Comparison of ENCODE assay signal across 17 cellular contexts in the genomic region with DNA sequence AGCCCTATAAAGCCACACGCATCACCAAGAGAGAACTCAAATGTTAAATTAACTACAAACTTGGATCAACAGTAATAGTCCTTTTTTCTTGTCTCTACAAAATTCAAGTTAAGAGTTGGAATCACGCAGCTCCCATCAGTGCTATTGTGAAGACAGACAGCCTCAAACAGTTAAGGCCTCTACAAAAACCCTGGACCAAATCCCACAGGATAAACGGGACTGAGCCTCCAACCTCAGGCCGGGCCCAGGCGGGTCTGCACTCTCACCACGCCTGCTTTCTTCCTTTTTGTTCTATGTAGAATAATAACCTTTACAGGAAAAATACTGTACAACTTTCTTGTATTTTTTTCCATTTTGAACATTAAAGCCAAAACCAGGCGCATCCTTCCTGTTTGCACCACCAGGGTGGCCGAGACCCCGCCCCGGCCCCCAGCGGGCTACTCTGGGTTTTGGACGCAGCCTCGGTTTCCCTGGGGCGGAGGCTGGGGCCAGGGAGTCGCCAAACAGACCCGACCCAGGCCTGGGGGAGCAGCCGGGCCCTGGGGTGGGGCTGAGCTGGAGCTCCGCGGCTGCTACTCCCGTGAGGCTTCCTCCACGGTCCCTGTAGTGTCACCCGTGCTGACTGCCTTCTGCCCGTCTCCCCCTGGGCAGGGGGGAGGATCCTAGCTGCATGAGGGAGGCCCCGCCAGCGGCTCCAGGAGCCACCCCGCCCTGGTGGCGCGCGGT.
A peak's percentile ranks its signal among the peaks of the same experiment; 100 is the strongest.
DNase-seq lines count a peak whose midpoint lies in the region; ATAC-seq and TF ChIP-seq lines count a peak whose summit lies in the region.
"Had no signal": no experiment of that assay in that cellular context is flagged by ENCODE, and none has a peak within 500 bp of the region (broad histone marks: within the 10 kb centered on the region; RNA-seq: fewer than 3 reads in every experiment).

No MANE protein-coding gene starts in this region.

- H3K4me3 Mint-ChIP-seq in natural killer cell, result no peak overlapping the region
- H3K4me3 Mint-ChIP-seq in natural killer cell treated with Interleukin-12 subunit alpha and Interleukin-12 subunit beta and Interleukin-15 and Interleukin-18, amount 100 ng/mL, for 72 hours, result no peak overlapping the region
- no peak overlapping the region for H3K4me3 Mint-ChIP-seq in neural progenitor cell
- no peak overlapping the region for H3K4me3 Mint-ChIP-seq in HFFc6
- H3K4me3 Mint-ChIP-seq: brain had no signal

- peaks cover 5% of the 10 kb centered on the region for H3K4me1 ChIP-seq in effector memory CD4-positive, alpha-beta T cell (ENCODE audit: control insufficient read depth, insufficient read depth, low read length, poor library complexity, severe bottlenecking)
- H3K4me1 ChIP-seq in neural progenitor cell (peaks cover 11% of the 10 kb centered on the region), vagina (peaks cover 57% of the 10 kb centered on the region)
- H3K4me1 ChIP-seq: parathyroid adenoma had no signal

- intact Hi-C loops in natural killer cell (cut with micrococcal nuclease), result loop anchor here (1.0 kb wide), 1 partner anchor 131 kb away; no protein-coding TSS in a partner anchor
- intact Hi-C loops in vagina (cut with DNase I), result no loop called here

- no peak for TF ChIP-seq POLR2A in vagina (IDR thresholded peaks at IDR 0.05)

- H3F3A ChIP-seq in neural progenitor cell (ENCODE audit: low read depth), result peaks cover 19% of the 10 kb centered on the region

- ATAC-seq in natural killer cell, result peak in 2 of 3 donors; percentile 58 to 65
- no peak for ATAC-seq in natural killer cell treated with Interleukin-12 subunit alpha and Interleukin-12 subunit beta and Interleukin-15 and Interleukin-18, amount 100 ng/mL, for 72 hours
- ATAC-seq in HG03457 (IDR thresholded peaks at IDR 0.05; ENCODE audit: unreplicated experiment), result no peak
- ATAC-seq in GM18907 (IDR thresholded peaks at IDR 0.05; ENCODE audit: unreplicated experiment), result no peak
- ATAC-seq: esophagus mucosa, HCT116 had no signal

- H3K27ac ChIP-seq in effector memory CD4-positive, alpha-beta T cell (ENCODE audit: insufficient read depth, low read length, poor library complexity, severe bottlenecking), result no peak overlapping the region
- H3K27ac ChIP-seq in neural progenitor cell (no peak overlapping the region), vagina (peak overlapping the region; percentile 74)
- H3K27ac ChIP-seq: parathyroid adenoma had no signal

- H3K27me3 Mint-ChIP-seq in natural killer cell (ENCODE audit: low read depth in 2 of 2) (no peaks in the 10 kb centered on the region), neural progenitor cell (ENCODE audit: insufficient read depth, low read depth) (peaks cover 23% of the 10 kb centered on the region), HFFc6 (ENCODE audit: insufficient read depth) (peaks cover 2% of the 10 kb centered on the region)
- no peaks in the 10 kb centered on the region for H3K27me3 Mint-ChIP-seq in natural killer cell treated with Interleukin-12 subunit alpha and Interleukin-12 subunit beta and Interleukin-15 and Interleukin-18, amount 100 ng/mL, for 72 hours

- H3K36me3 Mint-ChIP-seq in natural killer cell (no peaks in the 10 kb centered on the region), neural progenitor cell (peaks cover 7% of the 10 kb centered on the region), HFFc6 (ENCODE audit: low read depth) (no peaks in the 10 kb centered on the region)
- no peaks in the 10 kb centered on the region for H3K36me3 Mint-ChIP-seq in natural killer cell treated with Interleukin-12 subunit alpha and Interleukin-12 subunit beta and Interleukin-15 and Interleukin-18, amount 100 ng/mL, for 72 hours
- H3K36me3 Mint-ChIP-seq: brain had no signal

- no peak for DNase-seq in natural killer cell
- no peak for DNase-seq in natural killer cell treated with Interleukin-12 subunit alpha and Interleukin-12 subunit beta and Interleukin-15 and Interleukin-18, amount 100 ng/mL, for 72 hours (ENCODE audit: low spot score)
- DNase-seq in effector memory CD4-positive, alpha-beta T cell, result no peak
- no peak for DNase-seq in neural progenitor cell (ENCODE audit: low spot score)
- DNase-seq in vagina (ENCODE audit: extremely low spot score in 2 of 2), result no peak
- DNase-seq in HFFc6, result no peak
- DNase-seq: activated CD8-positive, alpha-beta memory T cell treated with anti-CD3 and anti-CD28 coated beads, Interleukin-2, amount 50 U/mL, for 4 hours; Peyer's patch; stimulated activated CD4-positive, alpha-beta T cell treated with anti-CD3 and anti-CD28 coated beads, Interleukin-4, amount 100 ng/mL, for 4 hours; substantia nigra had no signal

- no peaks in the 10 kb centered on the region for H3K9me3 ChIP-seq in effector memory CD4-positive, alpha-beta T cell (ENCODE audit: control insufficient read depth, low read length)
- no peaks in the 10 kb centered on the region for H3K9me3 ChIP-seq in neural progenitor cell (ENCODE audit: low read depth)
- H3K9me3 ChIP-seq in vagina, result no peaks in the 10 kb centered on the region
- H3K9me3 ChIP-seq: Peyer's patch had no signal

- H2AFZ ChIP-seq in neural progenitor cell (replicated peaks), result peak overlapping the region; percentile 50
- H2AFZ ChIP-seq: parathyroid adenoma had no signal

- no peak overlapping the region for H3K9ac ChIP-seq in neural progenitor cell
- H3K9ac ChIP-seq: parathyroid adenoma had no signal

- H3K27me3 ChIP-seq in effector memory CD4-positive, alpha-beta T cell (replicated peaks; ENCODE audit: control insufficient read depth, insufficient read depth, low read length, poor library complexity, severe bottlenecking), result no peaks in the 10 kb centered on the region
- H3K27me3 ChIP-seq in neural progenitor cell, result peaks cover 41% of the 10 kb centered on the region
- peaks cover 4% of the 10 kb centered on the region for H3K27me3 ChIP-seq in vagina
- H3K27me3 ChIP-seq: Peyer's patch had no signal

- no peak for TF ChIP-seq CTCF in natural killer cell (IDR thresholded peaks at IDR 0.05)
- peak; percentile 8 for TF ChIP-seq CTCF in neural progenitor cell (IDR thresholded peaks at IDR 0.05)
- no peak for TF ChIP-seq CTCF in vagina (IDR thresholded peaks at IDR 0.05)
- no peak for TF ChIP-seq CTCF in HFFc6 (IDR thresholded peaks at IDR 0.05)

- no peaks in the 10 kb centered on the region for H3K79me2 ChIP-seq in neural progenitor cell (ENCODE audit: low read depth)
- H3K79me2 ChIP-seq: parathyroid adenoma had no signal

- H4K20me1 ChIP-seq in neural progenitor cell (ENCODE audit: low read depth), result peaks cover 35% of the 10 kb centered on the region

- peak overlapping the region; percentile 85 for H3K4me2 ChIP-seq in neural progenitor cell

- H3K27ac Mint-ChIP-seq in natural killer cell (no peak overlapping the region), neural progenitor cell (no peak overlapping the region), HFFc6 (no peak overlapping the region)
- no peak overlapping the region for H3K27ac Mint-ChIP-seq in natural killer cell treated with Interleukin-12 subunit alpha and Interleukin-12 subunit beta and Interleukin-15 and Interleukin-18, amount 100 ng/mL, for 72 hours
- H3K27ac Mint-ChIP-seq: CD14-positive monocyte had no signal

- H3K36me3 ChIP-seq in effector memory CD4-positive, alpha-beta T cell (ENCODE audit: control insufficient read depth, insufficient read depth, low read length), result peaks cover 3% of the 10 kb centered on the region
- H3K36me3 ChIP-seq in neural progenitor cell (no peaks in the 10 kb centered on the region), vagina (peaks cover 0 to 6% of the 10 kb centered on the region in 2 donors)

- H3K4me3 ChIP-seq in effector memory CD4-positive, alpha-beta T cell (ENCODE audit: insufficient read depth, low read depth, low read length, poor library complexity, severe bottlenecking), result peak overlapping the region; percentile 36
- H3K4me3 ChIP-seq in neural progenitor cell (peak overlapping the region; percentile 48), vagina (peak overlapping the region; percentile 31 to 32)

- H3K4me1 Mint-ChIP-seq in natural killer cell, result peaks cover 0 to 5% of the 10 kb centered on the region in 2 donors
- H3K4me1 Mint-ChIP-seq in natural killer cell treated with Interleukin-12 subunit alpha and Interleukin-12 subunit beta and Interleukin-15 and Interleukin-18, amount 100 ng/mL, for 72 hours (ENCODE audit: low read depth in 2 of 2), result peaks cover 0 to 3% of the 10 kb centered on the region in 2 donors
- peaks cover 18% of the 10 kb centered on the region for H3K4me1 Mint-ChIP-seq in neural progenitor cell
- no peaks in the 10 kb centered on the region for H3K4me1 Mint-ChIP-seq in HFFc6 (ENCODE audit: low read depth)
- H3K4me1 Mint-ChIP-seq: CD14-positive monocyte had no signal

- no peaks in the 10 kb centered on the region for H3K9me3 Mint-ChIP-seq in natural killer cell
- no peaks in the 10 kb centered on the region for H3K9me3 Mint-ChIP-seq in natural killer cell treated with Interleukin-12 subunit alpha and Interleukin-12 subunit beta and Interleukin-15 and Interleukin-18, amount 100 ng/mL, for 72 hours
- no peaks in the 10 kb centered on the region for H3K9me3 Mint-ChIP-seq in neural progenitor cell
- H3K9me3 Mint-ChIP-seq in HFFc6, result no peaks in the 10 kb centered on the region
- H3K9me3 Mint-ChIP-seq: brain had no signal

Comparison
In these comparisons a context has a peak if more than half of its experiments do, and no peak if none do; other contexts are left out.
1. ATAC-seq: peak in natural killer cell (2 of 3); none in natural killer cell treated with Interleukin-12 subunit alpha and Interleukin-12 subunit beta and Interleukin-15 and Interleukin-18, amount 100 ng/mL, for 72 hours (0 of 2), HG03457 (single experiment) and GM18907 (single experiment).
2. Peak in every context shown above with its lines, with median percentiles within 50 percentile points of each other: H3K4me3 ChIP-seq.